Comparison of ENCODE assay signal across 1 cellular context in the genomic region with DNA sequence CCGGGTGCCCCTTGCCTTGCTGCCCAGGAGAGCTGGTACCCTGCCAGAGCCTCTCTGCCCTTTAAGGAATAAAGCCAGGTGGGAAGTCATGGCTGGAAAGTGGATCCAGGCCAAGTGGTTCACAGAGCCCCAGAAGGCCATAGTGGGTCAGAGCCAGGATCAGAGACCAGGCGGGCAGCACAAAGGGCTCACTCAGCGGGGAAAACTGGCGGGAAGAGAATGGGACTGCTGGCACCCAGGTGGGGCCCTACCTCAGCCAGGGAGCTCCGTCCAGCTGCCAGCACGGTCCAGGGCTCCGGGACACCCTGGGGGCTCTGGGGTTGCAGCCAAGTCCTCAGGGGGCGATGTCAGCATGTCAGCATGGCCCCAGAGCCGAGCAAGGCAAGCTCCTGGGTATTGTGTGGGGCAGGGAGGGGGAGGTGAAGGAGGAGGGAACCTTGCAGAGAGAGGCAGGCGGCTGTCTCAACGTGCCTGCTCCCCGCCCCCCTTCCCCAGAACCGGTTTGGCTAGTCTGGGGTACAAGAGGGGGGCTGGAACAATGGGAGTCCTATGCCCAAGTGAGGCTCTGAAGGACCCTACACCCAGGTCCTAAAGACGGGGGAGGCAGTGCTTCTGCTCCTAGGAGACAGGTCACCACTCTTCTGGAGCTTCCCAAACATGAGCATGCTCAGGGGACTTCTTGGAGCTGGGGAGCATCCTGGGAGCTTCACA.
TF ChIP-seq lines count a peak whose summit lies in the region.

A gene (minus strand): TSS at position 402 of the 711 bp plus-strand sequence. CDS start 3,598 bp downstream, outside the sequence.

TF ChIP-seq in HepG2, 621 proteins besides CTCF, POLR2A, EP300 and RAD21 (continued from another document):
- TF ChIP-seq, protein P1, sequence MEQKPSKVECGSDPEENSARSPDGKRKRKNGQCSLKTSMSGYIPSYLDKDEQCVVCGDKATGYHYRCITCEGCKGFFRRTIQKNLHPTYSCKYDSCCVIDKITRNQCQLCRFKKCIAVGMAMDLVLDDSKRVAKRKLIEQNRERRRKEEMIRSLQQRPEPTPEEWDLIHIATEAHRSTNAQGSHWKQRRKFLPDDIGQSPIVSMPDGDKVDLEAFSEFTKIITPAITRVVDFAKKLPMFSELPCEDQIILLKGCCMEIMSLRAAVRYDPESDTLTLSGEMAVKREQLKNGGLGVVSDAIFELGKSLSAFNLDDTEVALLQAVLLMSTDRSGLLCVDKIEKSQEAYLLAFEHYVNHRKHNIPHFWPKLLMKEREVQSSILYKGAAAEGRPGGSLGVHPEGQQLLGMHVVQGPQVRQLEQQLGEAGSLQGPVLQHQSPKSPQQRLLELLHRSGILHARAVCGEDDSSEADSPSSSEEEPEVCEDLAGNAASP (CRISPR knock-in tag; IDR thresholded peaks at IDR 0.05; ENCODE audit: borderline replicate concordance) = no peak
- TF ChIP-seq HNRNPL (IDR thresholded peaks at IDR 0.05; ENCODE audit: low read depth, low read length) = peak; percentile 78; the same call in 1 of the 2 replicates
- TF ChIP-seq ZNF263 (CRISPR knock-in tag; IDR thresholded peaks at IDR 0.05) = no peak
- TF ChIP-seq, protein P2, sequence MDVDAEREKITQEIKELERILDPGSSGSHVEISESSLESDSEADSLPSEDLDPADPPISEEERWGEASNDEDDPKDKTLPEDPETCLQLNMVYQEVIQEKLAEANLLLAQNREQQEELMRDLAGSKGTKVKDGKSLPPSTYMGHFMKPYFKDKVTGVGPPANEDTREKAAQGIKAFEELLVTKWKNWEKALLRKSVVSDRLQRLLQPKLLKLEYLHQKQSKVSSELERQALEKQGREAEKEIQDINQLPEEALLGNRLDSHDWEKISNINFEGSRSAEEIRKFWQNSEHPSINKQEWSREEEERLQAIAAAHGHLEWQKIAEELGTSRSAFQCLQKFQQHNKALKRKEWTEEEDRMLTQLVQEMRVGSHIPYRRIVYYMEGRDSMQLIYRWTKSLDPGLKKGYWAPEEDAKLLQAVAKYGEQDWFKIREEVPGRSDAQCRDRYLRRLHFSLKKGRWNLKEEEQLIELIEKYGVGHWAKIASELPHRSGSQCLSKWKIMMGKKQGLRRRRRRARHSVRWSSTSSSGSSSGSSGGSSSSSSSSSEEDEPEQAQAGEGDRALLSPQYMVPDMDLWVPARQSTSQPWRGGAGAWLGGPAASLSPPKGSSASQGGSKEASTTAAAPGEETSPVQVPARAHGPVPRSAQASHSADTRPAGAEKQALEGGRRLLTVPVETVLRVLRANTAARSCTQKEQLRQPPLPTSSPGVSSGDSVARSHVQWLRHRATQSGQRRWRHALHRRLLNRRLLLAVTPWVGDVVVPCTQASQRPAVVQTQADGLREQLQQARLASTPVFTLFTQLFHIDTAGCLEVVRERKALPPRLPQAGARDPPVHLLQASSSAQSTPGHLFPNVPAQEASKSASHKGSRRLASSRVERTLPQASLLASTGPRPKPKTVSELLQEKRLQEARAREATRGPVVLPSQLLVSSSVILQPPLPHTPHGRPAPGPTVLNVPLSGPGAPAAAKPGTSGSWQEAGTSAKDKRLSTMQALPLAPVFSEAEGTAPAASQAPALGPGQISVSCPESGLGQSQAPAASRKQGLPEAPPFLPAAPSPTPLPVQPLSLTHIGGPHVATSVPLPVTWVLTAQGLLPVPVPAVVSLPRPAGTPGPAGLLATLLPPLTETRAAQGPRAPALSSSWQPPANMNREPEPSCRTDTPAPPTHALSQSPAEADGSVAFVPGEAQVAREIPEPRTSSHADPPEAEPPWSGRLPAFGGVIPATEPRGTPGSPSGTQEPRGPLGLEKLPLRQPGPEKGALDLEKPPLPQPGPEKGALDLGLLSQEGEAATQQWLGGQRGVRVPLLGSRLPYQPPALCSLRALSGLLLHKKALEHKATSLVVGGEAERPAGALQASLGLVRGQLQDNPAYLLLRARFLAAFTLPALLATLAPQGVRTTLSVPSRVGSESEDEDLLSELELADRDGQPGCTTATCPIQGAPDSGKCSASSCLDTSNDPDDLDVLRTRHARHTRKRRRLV (CRISPR knock-in tag; IDR thresholded peaks at IDR 0.05) = no peak
- TF ChIP-seq PCBP1 (IDR thresholded peaks at IDR 0.05; ENCODE audit: borderline replicate concordance, low read depth, low read length) = 0 out of 2 replicates have a peak, but pooled peaks have one; percentile 42
- TF ChIP-seq XBP1 (CRISPR knock-in tag; IDR thresholded peaks at IDR 0.05) = no peak
- no peak for TF ChIP-seq ISL2 (CRISPR knock-in tag; IDR thresholded peaks at IDR 0.05)
- no peak for TF ChIP-seq KDM5B (CRISPR knock-in tag; IDR thresholded peaks at IDR 0.05; ENCODE audit: borderline replicate concordance)
- TF ChIP-seq, protein P3, sequence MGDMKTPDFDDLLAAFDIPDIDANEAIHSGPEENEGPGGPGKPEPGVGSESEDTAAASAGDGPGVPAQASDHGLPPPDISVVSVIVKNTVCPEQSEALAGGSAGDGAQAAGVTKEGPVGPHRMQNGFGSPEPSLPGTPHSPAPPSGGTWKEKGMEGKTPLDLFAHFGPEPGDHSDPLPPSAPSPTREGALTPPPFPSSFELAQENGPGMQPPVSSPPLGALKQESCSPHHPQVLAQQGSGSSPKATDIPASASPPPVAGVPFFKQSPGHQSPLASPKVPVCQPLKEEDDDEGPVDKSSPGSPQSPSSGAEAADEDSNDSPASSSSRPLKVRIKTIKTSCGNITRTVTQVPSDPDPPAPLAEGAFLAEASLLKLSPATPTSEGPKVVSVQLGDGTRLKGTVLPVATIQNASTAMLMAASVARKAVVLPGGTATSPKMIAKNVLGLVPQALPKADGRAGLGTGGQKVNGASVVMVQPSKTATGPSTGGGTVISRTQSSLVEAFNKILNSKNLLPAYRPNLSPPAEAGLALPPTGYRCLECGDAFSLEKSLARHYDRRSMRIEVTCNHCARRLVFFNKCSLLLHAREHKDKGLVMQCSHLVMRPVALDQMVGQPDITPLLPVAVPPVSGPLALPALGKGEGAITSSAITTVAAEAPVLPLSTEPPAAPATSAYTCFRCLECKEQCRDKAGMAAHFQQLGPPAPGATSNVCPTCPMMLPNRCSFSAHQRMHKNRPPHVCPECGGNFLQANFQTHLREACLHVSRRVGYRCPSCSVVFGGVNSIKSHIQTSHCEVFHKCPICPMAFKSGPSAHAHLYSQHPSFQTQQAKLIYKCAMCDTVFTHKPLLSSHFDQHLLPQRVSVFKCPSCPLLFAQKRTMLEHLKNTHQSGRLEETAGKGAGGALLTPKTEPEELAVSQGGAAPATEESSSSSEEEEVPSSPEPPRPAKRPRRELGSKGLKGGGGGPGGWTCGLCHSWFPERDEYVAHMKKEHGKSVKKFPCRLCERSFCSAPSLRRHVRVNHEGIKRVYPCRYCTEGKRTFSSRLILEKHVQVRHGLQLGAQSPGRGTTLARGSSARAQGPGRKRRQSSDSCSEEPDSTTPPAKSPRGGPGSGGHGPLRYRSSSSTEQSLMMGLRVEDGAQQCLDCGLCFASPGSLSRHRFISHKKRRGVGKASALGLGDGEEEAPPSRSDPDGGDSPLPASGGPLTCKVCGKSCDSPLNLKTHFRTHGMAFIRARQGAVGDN (CRISPR knock-in tag; IDR thresholded peaks at IDR 0.05) = peak; percentile 29; the same call in 1 of the 2 replicates
TF ChIP-seq in HepG2: peak in this region for 3.
